Comparison of ENCODE assay signal across 4 cellular contexts in the genomic region with DNA sequence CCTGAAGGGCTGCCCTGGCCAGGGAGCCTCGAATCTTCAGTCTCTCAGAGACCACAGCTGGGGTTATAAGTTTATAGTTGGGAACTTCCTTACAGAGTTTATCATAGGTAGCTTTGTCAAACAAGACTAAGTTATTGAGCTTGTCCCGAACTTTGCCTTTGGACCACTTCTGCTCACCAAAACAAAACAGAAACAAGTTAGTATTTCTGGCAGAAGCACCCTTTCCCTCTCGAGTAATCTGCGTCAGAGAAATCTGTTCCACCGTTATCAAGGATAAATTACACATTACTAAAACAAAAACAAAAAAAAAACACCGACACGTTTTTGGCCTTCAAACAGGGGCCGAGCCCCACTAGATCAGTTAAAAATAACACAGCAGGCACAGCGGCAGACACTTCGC. TPM values are rescaled to one million over a fixed set of nuclear protein-coding genes. Genes with fewer than 3 reads are reported as not detected.
DNase-seq lines count a peak whose midpoint lies in the region; ATAC-seq and TF ChIP-seq lines count a peak whose summit lies in the region.
"Not testable (repeated sequence)": the region's sequence is repeated elsewhere in the genome, so short reads cannot be mapped to it uniquely, and the experiment has no call there.

No MANE protein-coding gene starts in this region.

- peak overlapping the region; percentile 97 for H3K4me3 ChIP-seq in MG63
- H3K4me3 ChIP-seq in mammary epithelial cell (replicated peaks in 1 of 3; ENCODE audit: insufficient read depth in 1 of 3, low read depth in 2 of 3, low read length in 3 of 3), result peak overlapping the region; percentile 61 to 95 (median 78)
- peak overlapping the region; percentile 93 for H3K4me3 ChIP-seq in lower lobe of right lung
- peak overlapping the region; percentile 65 to 97 (median 93) for H3K4me3 ChIP-seq in thyroid gland (replicated peaks in 1 of 3)

- H3K79me2 ChIP-seq in mammary epithelial cell (ENCODE audit: insufficient read depth, low read length), result peaks cover 77% of the 10 kb centered on the region

- under 1% methylated on average over 9 of the region's 10 CpGs for WGBS in mammary epithelial cell (ENCODE audit: low coverage, missing lambda C conversion rate)
- WGBS in thyroid gland, 2 donors, result 3% methylated on average over 10 of the region's 10 CpGs

- H3K4me2 ChIP-seq in mammary epithelial cell (ENCODE audit: insufficient read depth, low read depth, low read length), result peak overlapping the region; percentile 92

- TF ChIP-seq CTCF in mammary epithelial cell (conservative IDR thresholded peaks at IDR 0.05 in 1 of 2, IDR thresholded peaks at IDR 0.05 in 1 of 2; ENCODE audit: extremely low read depth in 1 of 2, insufficient read depth in 1 of 2, low read depth in 1 of 2, low read length in 2 of 2); lower lobe of right lung (IDR thresholded peaks at IDR 0.05); thyroid gland (IDR thresholded peaks at IDR 0.05): not testable (repeated sequence)

- dilution Hi-C loops in mammary epithelial cell (cut with HindIII; ENCODE audit: low sequenced_read_pairs), result loop anchor here (5.0 to 10.0 kb wide), 6 partner anchors 57 to 175 kb away; partner anchors contain the start of genes DPAGT1 and HINFP

- intact Hi-C loops in mammary epithelial cell (cut with micrococcal nuclease), result loop anchor here (5.0 kb wide), 2 partner anchors 40 to 90 kb away; partner anchors contain the start of genes BCL9L and HYOU1
- intact Hi-C loops in lower lobe of right lung (cut with DNase I); thyroid gland (cut with DNase I): not testable (repeated sequence)

- H4K20me1 ChIP-seq in mammary epithelial cell (ENCODE audit: insufficient read depth, low read length), result not testable (repeated sequence)

- not testable (repeated sequence) for H2AFZ ChIP-seq in mammary epithelial cell (ENCODE audit: low read depth, low read length)

- peaks cover 16% of the 10 kb centered on the region for H3K4me1 ChIP-seq in mammary epithelial cell (ENCODE audit: insufficient read depth, low read length)
- H3K4me1 ChIP-seq in lower lobe of right lung, result peaks cover 48% of the 10 kb centered on the region
- H3K4me1 ChIP-seq in thyroid gland, result peaks cover 17 to 25% of the 10 kb centered on the region in 2 donors

- BruUV-seq in mammary epithelial cell (replicated peaks; lab: Mats Ljungman, UMichigan), result not testable (repeated sequence)

- in situ Hi-C loops in mammary epithelial cell (cut with MboI; ENCODE audit: low sequenced_read_pairs in 2 of 2), result not testable (repeated sequence)

- H3K36me3 ChIP-seq in MG63 (peaks cover 71% of the 10 kb centered on the region), mammary epithelial cell (ENCODE audit: insufficient read depth, low read length) (peaks cover 28% of the 10 kb centered on the region), lower lobe of right lung (peaks cover 64% of the 10 kb centered on the region), thyroid gland (peaks cover 37 to 39% of the 10 kb centered on the region in 2 donors)

- H3K9me3 ChIP-seq in MG63; mammary epithelial cell (replicated peaks; ENCODE audit: insufficient read depth, low read length); lower lobe of right lung; thyroid gland: not testable (repeated sequence)

- not testable (repeated sequence) for TF ChIP-seq POLR2A in thyroid gland (IDR thresholded peaks at IDR 0.05)

- not testable (repeated sequence) for ATAC-seq in lower lobe of right lung

- peak overlapping the region; percentile 95 for H3K9ac ChIP-seq in mammary epithelial cell (ENCODE audit: insufficient read depth, low read length)

- CTCF ChIA-PET in mammary epithelial cell (lab: Charles Lee; ENCODE audit: low non-redundant PET), result not testable (repeated sequence)

- peak overlapping the region; percentile 64 for H3K27ac ChIP-seq in mammary epithelial cell (ENCODE audit: insufficient read depth, low read depth, low read length)
- H3K27ac ChIP-seq in lower lobe of right lung, result peak overlapping the region; percentile 96
- peak overlapping the region; percentile 87 to 95 (median 95) for H3K27ac ChIP-seq in thyroid gland

- H3K27me3 ChIP-seq in MG63; mammary epithelial cell (ENCODE audit: insufficient read depth, low read length); lower lobe of right lung (ENCODE audit: low read depth); thyroid gland: not testable (repeated sequence)

- DNase-seq in MG63, mammary epithelial cell, lower lobe of right lung, thyroid gland: not testable (repeated sequence)

RNA-seq across cellular contexts. Expression of gene RPS25, which starts 0.8 kb away (rescaled TPM):
- 1,989 and 2,700 TPM in 2 replicates for total RNA-seq in MG63 (2014; rRNA removed; shearing (Covaris generic); ENCODE audit: low replicate concordance)
- total RNA-seq in mammary epithelial cell (100 to 1,000 TPM; 474 to 819 TPM), lower lobe of right lung (878 TPM), thyroid gland (1,000 to 10,000 TPM in 3 of 4 donors, 100 to 1,000 TPM in 1; 852 to 1,992 (median 1,622) TPM)
- 1,644 TPM for polyA plus RNA-seq in mammary epithelial cell
- polyA minus RNA-seq in mammary epithelial cell, result 103 TPM

RNA-seq across cellular contexts. Expression of gene TRAPPC4, which starts 1.2 kb away (rescaled TPM):
- 54.2 and 91.6 TPM in 2 replicates for total RNA-seq in MG63 (2014; rRNA removed; shearing (Covaris generic); ENCODE audit: low replicate concordance)
- 10 to 100 TPM; 51.1 to 58.2 TPM for total RNA-seq in mammary epithelial cell
- 205 TPM for polyA plus RNA-seq in mammary epithelial cell
- polyA minus RNA-seq in mammary epithelial cell, result 80.7 TPM
- 49.7 TPM for total RNA-seq in lower lobe of right lung
- total RNA-seq in thyroid gland, result 10 to 100 TPM; 42.1 to 70.0 (median 53.2) TPM

RNA-seq across cellular contexts. Expression of gene SLC37A4, which starts 13.3 kb away (rescaled TPM):
- total RNA-seq in MG63 (2014; rRNA removed; shearing (Covaris generic); ENCODE audit: low replicate concordance), result 1.2 and 2.6 TPM in 2 replicates
- total RNA-seq in mammary epithelial cell (10 to 100 TPM; 15.8 to 16.7 TPM), lower lobe of right lung (13.2 TPM), thyroid gland (10 to 100 TPM; 12.4 to 30.2 (median 16.5) TPM)
- polyA plus RNA-seq in mammary epithelial cell, result 26.7 TPM
- 33.7 TPM for polyA minus RNA-seq in mammary epithelial cell

RNA-seq across cellular contexts. Expression of gene CENATAC, which starts 19.4 kb away (rescaled TPM):
- 3.4 and 12.7 TPM in 2 replicates for total RNA-seq in MG63 (2014; rRNA removed; shearing (Covaris generic); ENCODE audit: low replicate concordance)
- 10 to 100 TPM; 37.8 to 46.9 TPM for total RNA-seq in mammary epithelial cell
- 7.6 TPM for polyA plus RNA-seq in mammary epithelial cell
- polyA minus RNA-seq in mammary epithelial cell, result 2.1 TPM
- total RNA-seq in lower lobe of right lung, result 51.0 TPM
- total RNA-seq in thyroid gland, result 100 to 1,000 TPM in 1 of 4 donors, 10 to 100 TPM in 3; 45.2 to 128 (median 56.4) TPM

RNA-seq across cellular contexts. Expression of gene HYOU1, which starts 39.6 kb away (rescaled TPM):
- total RNA-seq in MG63 (2014; rRNA removed; shearing (Covaris generic); ENCODE audit: low replicate concordance), result 137 and 228 TPM in 2 replicates
- total RNA-seq in mammary epithelial cell (100 to 1,000 TPM; 160 to 187 TPM), lower lobe of right lung (115 TPM), thyroid gland (100 to 1,000 TPM; 145 to 369 (median 320) TPM)
- polyA plus RNA-seq in mammary epithelial cell, result 162 TPM
- 270 TPM for polyA minus RNA-seq in mammary epithelial cell
